8 cellular contexts compared by ENCODE assay signal in genomic region chr17:82716383-82717181, GRCh38. TPM values are rescaled to one million over a fixed set of nuclear protein-coding genes. Genes with fewer than 3 reads are reported as not detected.
DNase-seq lines count a peak whose midpoint lies in the region; ATAC-seq and TF ChIP-seq lines count a peak whose summit lies in the region.

Gene FN3KRP, plus strand, starts transcription at chr17:82716706. Its CDS starts 50 bp downstream, at chr17:82716756.

- TF ChIP-seq POLR2A in breast epithelium (IDR thresholded peaks at IDR 0.05) = no peak

- no peaks in the 10 kb centered on the region for H3K9me3 ChIP-seq in breast epithelium

- TF ChIP-seq CTCF in WI38 (IDR thresholded peaks at IDR 0.05; ENCODE audit: low read depth, low read length) (no peak), breast epithelium (IDR thresholded peaks at IDR 0.05) (no peak)

- H3K4me1 ChIP-seq in breast epithelium = peaks cover 4 to 6% of the 10 kb centered on the region in 2 donors

- no peaks in the 10 kb centered on the region for H3K27me3 ChIP-seq in breast epithelium

- DNase-seq in NCI-H2227 (lab: John Stamatoyannopoulos, UW; ENCODE audit: unreplicated experiment) (peak; percentile 96), breast epithelium (ENCODE audit: low spot score in 2 of 2) (peak; percentile 94 to 95), iPS-NIHi11 (ENCODE audit: low spot score) (peak; percentile 99)

- intact Hi-C loops in breast epithelium (cut with DNase I; ENCODE audit: low total_unique reads) = no loop called here

- H3K4me3 ChIP-seq in WI38 (ENCODE audit: low read depth, low read length) (peak within 1 kb of the TSS; percentile 81), breast epithelium (peak within 1 kb of the TSS; percentile 62 to 94 (median 67)), skin epidermis (peak within 1 kb of the TSS; percentile 51 to 96 (median 85))

- ATAC-seq in GM18520 (IDR thresholded peaks at IDR 0.05; ENCODE audit: unreplicated experiment) (peak; percentile 42), HG03103 (IDR thresholded peaks at IDR 0.05; ENCODE audit: low read depth, unreplicated experiment) (peak; percentile 70), GM19328 (IDR thresholded peaks at IDR 0.05; ENCODE audit: unreplicated experiment) (no peak)

- H3K36me3 ChIP-seq in breast epithelium = no peaks in the 10 kb centered on the region

- H3K27ac ChIP-seq in breast epithelium (peak within 1 kb of the TSS; percentile 81 to 82), skin epidermis (peak within 1 kb of the TSS in 20 of 21 experiments; percentile 41 to 84 (median 76))

RNA-seq across cellular contexts. Expression of gene FN3KRP, which starts in this region (rescaled TPM):
- total RNA-seq in breast epithelium = 10 to 100 TPM; 10.4 to 22.1 (median 18.0) TPM
